ENCODE assay signal across 1 cellular context in genomic region chr15:90414408-90415028, GRCh38.
TF ChIP-seq lines count a peak whose summit lies in the region.

No MANE protein-coding gene starts in this region.

TF ChIP-seq in H1, 55 proteins besides CTCF, POLR2A, EP300 and RAD21 (continued from another document):
- TF ChIP-seq E2F6 (IDR thresholded peaks at IDR 0.05), result no peak
- TF ChIP-seq TEAD4 (IDR thresholded peaks at IDR 0.05; ENCODE audit: low read depth, low read length), result no peak
- no peak for TF ChIP-seq BRCA1 (IDR thresholded peaks at IDR 0.05; ENCODE audit: low read depth, low read length)
- no peak for TF ChIP-seq CTBP2 (IDR thresholded peaks at IDR 0.05; ENCODE audit: borderline replicate concordance, insufficient read depth, insufficient read length, low read length)
- TF ChIP-seq SP4 (IDR thresholded peaks at IDR 0.05; ENCODE audit: low read length), result no peak
- no peak for TF ChIP-seq SAP30 (IDR thresholded peaks at IDR 0.05; ENCODE audit: insufficient read depth, insufficient replicate concordance, low read length)
- no peak for TF ChIP-seq GTF2F1 (IDR thresholded peaks at IDR 0.05; ENCODE audit: borderline replicate concordance, low read depth, low read length)
- TF ChIP-seq YY1 (IDR thresholded peaks at IDR 0.05; ENCODE audit: low read depth, low read length), result no peak
TF ChIP-seq in H1: peak in this region for 0.
